In genomic region chr13:60351326-60351725, GRCh38 we compare ENCODE assay signal across 16 cellular contexts. TPM values are rescaled to one million over a fixed set of nuclear protein-coding genes. Genes with fewer than 3 reads are reported as not detected.
A peak's percentile ranks its signal among the peaks of the same experiment; 100 is the strongest.
DNase-seq lines count a peak whose midpoint lies in the region; ATAC-seq, FAIRE-seq and TF ChIP-seq lines count a peak whose summit lies in the region.
"Had no signal": no experiment of that assay in that cellular context is flagged by ENCODE, and none has a peak within 500 bp of the region (broad histone marks: within the 10 kb centered on the region; RNA-seq: fewer than 3 reads in every experiment).

No MANE protein-coding gene starts in this region.

- H2AFZ ChIP-seq in astrocyte (ENCODE audit: low read depth, low read length) = no peak overlapping the region

- H3K79me2 ChIP-seq in astrocyte (ENCODE audit: insufficient read depth, low read length) = no peaks in the 10 kb centered on the region

- no peak overlapping the region for H3K27ac ChIP-seq in astrocyte (ENCODE audit: low read depth, low read length)
- H3K27ac ChIP-seq: body of pancreas, foreskin keratinocyte, left ventricle myocardium inferior, pancreas, stomach had no signal

- H3K9me3 ChIP-seq in astrocyte (ENCODE audit: insufficient read depth, low read depth, low read length) = no peaks in the 10 kb centered on the region
- H3K9me3 ChIP-seq: body of pancreas, pancreas, stomach had no signal

- peaks cover 2% of the 10 kb centered on the region for H3K27me3 Mint-ChIP-seq in astrocyte (ENCODE audit: low read depth, unreplicated experiment)
- H3K27me3 Mint-ChIP-seq in effector memory CD8-positive, alpha-beta T cell = peaks cover 38 to 42% of the 10 kb centered on the region in 2 donors

- H4K20me1 ChIP-seq in astrocyte (ENCODE audit: insufficient read depth, low read length) = no peaks in the 10 kb centered on the region

- DNase-seq in AG08395 (ENCODE audit: low spot score) (peak; percentile 49), HT-29 (ENCODE audit: low spot score) (peak; percentile 70), astrocyte (ENCODE audit: low read depth) (peak; percentile 69), iris pigment epithelial cell (ENCODE audit: low read depth) (peak; percentile 81), cortex of kidney (lab: John Stamatoyannopoulos, UW) (no peak), Right ventricle myocardium superior (no peak)
- no peak for DNase-seq in activated naive CD4-positive, alpha-beta T cell treated with anti-CD3 and anti-CD28 coated beads, Interleukin-2, amount 50 U/mL, for 72 hours (ENCODE audit: low spot score in 2 of 2)
- no peak for DNase-seq in effector memory CD8-positive, alpha-beta T cell
- DNase-seq: foreskin keratinocyte; left ventricle myocardium inferior; MV-4-11; pancreas; stimulated activated CD4-positive, alpha-beta T cell treated with anti-CD3 and anti-CD28 coated beads, Interleukin-4, amount 100 ng/mL, for 24 hours; stomach had no signal

- H3K4me3 Mint-ChIP-seq in astrocyte (ENCODE audit: unreplicated experiment) = no peak overlapping the region
- no peak overlapping the region for H3K4me3 Mint-ChIP-seq in effector memory CD8-positive, alpha-beta T cell

- H3K4me1 ChIP-seq in astrocyte (ENCODE audit: insufficient read depth, low read length) = peaks cover 3% of the 10 kb centered on the region
- H3K4me1 ChIP-seq: foreskin keratinocyte, left ventricle myocardium inferior had no signal

- H3K36me3 Mint-ChIP-seq in astrocyte (ENCODE audit: low read depth, unreplicated experiment) = no peaks in the 10 kb centered on the region
- H3K36me3 Mint-ChIP-seq in activated naive CD4-positive, alpha-beta T cell treated with anti-CD3 and anti-CD28 coated beads, Interleukin-2, amount 50 U/mL, for 72 hours = no peaks in the 10 kb centered on the region
- H3K36me3 Mint-ChIP-seq in effector memory CD8-positive, alpha-beta T cell (ENCODE audit: insufficient read depth) = no peaks in the 10 kb centered on the region

- no peaks in the 10 kb centered on the region for H3K27me3 ChIP-seq in astrocyte (ENCODE audit: insufficient read depth, low read length)
- H3K27me3 ChIP-seq: body of pancreas, pancreas, stomach had no signal

- no peak overlapping the region for H3K4me2 ChIP-seq in astrocyte (ENCODE audit: low read length)

- no peaks in the 10 kb centered on the region for H3K9me3 Mint-ChIP-seq in astrocyte (ENCODE audit: unreplicated experiment)
- peaks cover 0 to 4% of the 10 kb centered on the region in 2 donors for H3K9me3 Mint-ChIP-seq in activated naive CD4-positive, alpha-beta T cell treated with anti-CD3 and anti-CD28 coated beads, Interleukin-2, amount 50 U/mL, for 72 hours
- peaks cover 0 to 1% of the 10 kb centered on the region in 2 donors for H3K9me3 Mint-ChIP-seq in effector memory CD8-positive, alpha-beta T cell

- FAIRE-seq in astrocyte (lab: Jason Lieb, UNC) = no peak
- FAIRE-seq: pancreas, TTC549 had no signal

- no peak overlapping the region for H3K27ac Mint-ChIP-seq in astrocyte (ENCODE audit: unreplicated experiment)
- no peak overlapping the region for H3K27ac Mint-ChIP-seq in activated naive CD4-positive, alpha-beta T cell treated with anti-CD3 and anti-CD28 coated beads, Interleukin-2, amount 50 U/mL, for 72 hours
- no peak overlapping the region for H3K27ac Mint-ChIP-seq in effector memory CD8-positive, alpha-beta T cell

- intact Hi-C loops in Right ventricle myocardium superior (cut with DNase I) = no loop called here

- no peak for TF ChIP-seq CTCF in astrocyte (IDR thresholded peaks at IDR 0.05; ENCODE audit: insufficient read depth, low read depth, low read length)

- ATAC-seq in activated naive CD4-positive, alpha-beta T cell treated with anti-CD3 and anti-CD28 coated beads, Interleukin-2, amount 50 U/mL, for 72 hours = no peak
- no peak for ATAC-seq in effector memory CD8-positive, alpha-beta T cell (replicated peaks)
- ATAC-seq in Right ventricle myocardium superior (ENCODE audit: poor library complexity) = no peak
- ATAC-seq: body of pancreas, foreskin keratinocyte, pancreas had no signal

- H3K4me1 Mint-ChIP-seq in astrocyte (ENCODE audit: low read depth, unreplicated experiment) = peaks cover 12% of the 10 kb centered on the region
- H3K4me1 Mint-ChIP-seq in effector memory CD8-positive, alpha-beta T cell (ENCODE audit: low read depth in 2 of 2) = no peaks in the 10 kb centered on the region

- no peaks in the 10 kb centered on the region for H3K36me3 ChIP-seq in astrocyte (ENCODE audit: insufficient read depth, low read length)
- H3K36me3 ChIP-seq: left ventricle myocardium inferior, pancreas, stomach had no signal

- no peak overlapping the region for H3K9ac ChIP-seq in astrocyte (ENCODE audit: low read length)

- no peak overlapping the region for H3K4me3 ChIP-seq in astrocyte (ENCODE audit: insufficient read depth, low read depth, low read length)
- H3K4me3 ChIP-seq: body of pancreas, left ventricle myocardium inferior, pancreas, stomach had no signal

RNA-seq across cellular contexts. Expression of gene TDRD3, which starts 45.7 kb away (rescaled TPM):
- total RNA-seq in HT-29 (2014; rRNA removed; shearing (Covaris generic)) = 8.9 and 10.2 TPM in 2 replicates
- total RNA-seq in astrocyte (9.7 and 10.7 TPM in 2 replicates), Right ventricle myocardium superior (38.4 TPM)
- total RNA-seq in activated naive CD4-positive, alpha-beta T cell treated with anti-CD3 and anti-CD28 coated beads, Interleukin-2, amount 50 U/mL, for 72 hours = 10 to 100 TPM; 12.9 to 22.5 TPM

Comparison
In these comparisons a context has a peak if more than half of its experiments do, and no peak if none do; other contexts are left out.
1. DNase-seq: peak in AG08395 (single experiment), HT-29 (single experiment), astrocyte (single experiment) and iris pigment epithelial cell (single experiment); none in cortex of kidney (single experiment), activated naive CD4-positive, alpha-beta T cell treated with anti-CD3 and anti-CD28 coated beads, Interleukin-2, amount 50 U/mL, for 72 hours (0 of 2), effector memory CD8-positive, alpha-beta T cell (0 of 3) and Right ventricle myocardium superior (single experiment).